ENCODE assay signal across 18 cellular contexts in genomic region chr6:149127212-149127611, GRCh38.
A peak's percentile ranks its signal among the peaks of the same experiment; 100 is the strongest.
DNase-seq lines count a peak whose midpoint lies in the region; ATAC-seq, FAIRE-seq and TF ChIP-seq lines count a peak whose summit lies in the region.
"Had no signal": no experiment of that assay in that cellular context is flagged by ENCODE, and none has a peak within 500 bp of the region (broad histone marks: within the 10 kb centered on the region; RNA-seq: fewer than 3 reads in every experiment).

No MANE protein-coding gene starts in this region.

- TF ChIP-seq CTCF in HepG2 (CRISPR knock-in tag; IDR thresholded peaks at IDR 0.05) (no peak), right lobe of liver (IDR thresholded peaks at IDR 0.05) (no peak), RWPE1 (conservative IDR thresholded peaks at IDR 0.05; ENCODE audit: low read depth) (no peak), epithelial cell of esophagus (IDR thresholded peaks at IDR 0.05; ENCODE audit: insufficient read depth, low read depth, low read length, missing control alignments) (no peak), heart right ventricle (IDR thresholded peaks at IDR 0.05) (no peak), heart left ventricle (IDR thresholded peaks at IDR 0.05) (no peak)

- no peaks in the 10 kb centered on the region for H3K4me1 ChIP-seq in HepG2 (ENCODE audit: insufficient read depth, low read length)
- peaks cover 0 to 11% (median 0%) of the 10 kb centered on the region in 4 donors for H3K4me1 ChIP-seq in right lobe of liver
- H3K4me1 ChIP-seq in heart right ventricle, result peaks cover 0 to 11% (median 3%) of the 10 kb centered on the region in 9 donors
- peaks cover 0 to 14% (median 0%) of the 10 kb centered on the region in 12 donors for H3K4me1 ChIP-seq in heart left ventricle
- H3K4me1 ChIP-seq: colonic mucosa, gastroesophageal sphincter had no signal

- H3K36me3 ChIP-seq in HepG2 (replicated peaks in 1 of 2; ENCODE audit: control insufficient read depth in 1 of 2, insufficient read depth in 2 of 2, low read length in 2 of 2) (no peaks in the 10 kb centered on the region), right lobe of liver (no peaks in the 10 kb centered on the region), heart right ventricle (no peaks in the 10 kb centered on the region), H7 (replicated peaks; ENCODE audit: control insufficient read depth, insufficient read depth, low read length) (no peaks in the 10 kb centered on the region), heart left ventricle (no peaks in the 10 kb centered on the region)
- H3K36me3 ChIP-seq: colonic mucosa, gastroesophageal sphincter had no signal

- intact Hi-C loops in HepG2 (cut with micrococcal nuclease; ENCODE audit: unreplicated experiment), result no loop called here
- intact Hi-C loops in right lobe of liver (cut with DNase I), result no loop called here
- intact Hi-C loops in heart right ventricle (cut with DNase I), result no loop called here
- intact Hi-C loops in heart left ventricle (cut with DNase I), result no loop called here

- H3K9me3 ChIP-seq in HepG2 (ENCODE audit: low read length), result no peaks in the 10 kb centered on the region
- no peaks in the 10 kb centered on the region for H3K9me3 ChIP-seq in right lobe of liver
- H3K9me3 ChIP-seq in heart right ventricle, result peaks cover 0 to 1% (median 0%) of the 10 kb centered on the region in 11 donors
- H3K9me3 ChIP-seq in heart left ventricle, result no peaks in the 10 kb centered on the region
- H3K9me3 ChIP-seq: colonic mucosa, gastroesophageal sphincter had no signal

- no peak overlapping the region for H2AFZ ChIP-seq in HepG2 (ENCODE audit: low read length)

- FAIRE-seq in HepG2 (lab: Jason Lieb, UNC), result no peak
- FAIRE-seq: kidney had no signal

- H3K9ac ChIP-seq in HepG2 (ENCODE audit: insufficient read depth, low read depth, low read length), result no peak overlapping the region

- TF ChIP-seq RAD21 in HepG2 (CRISPR knock-in tag; IDR thresholded peaks at IDR 0.05), result no peak

- in situ Hi-C loops in HepG2 (cut with HindIII; ENCODE audit: extremely low pct_ligation_motif_present, low pct_unique_long_range_greater_than_20kb), result no loop called here

- CTCF ChIA-PET in HepG2 (lab: Yijun Ruan, JAX; ENCODE audit: low intra/inter-chr PET ratio, low total read pairs) (no interaction called here), RWPE1 (lab: Yijun Ruan, JAX) (no interaction called here)

- no peak for ATAC-seq in HepG2
- no peak for ATAC-seq in right lobe of liver
- ATAC-seq in heart right ventricle, result no peak
- no peak for ATAC-seq in heart left ventricle
- ATAC-seq in HG03025 (IDR thresholded peaks at IDR 0.05; ENCODE audit: low FRiP score, unreplicated experiment), result no peak
- ATAC-seq: activated CD4-positive, CD25-positive, alpha-beta regulatory T cell treated with anti-CD3 and anti-CD28 coated beads, Interleukin-2, amount 50 U/mL, for 24 hours; gastroesophageal sphincter; stimulated activated naive CD8-positive, alpha-beta T cell treated with anti-CD3 and anti-CD28 coated beads, Interleukin-15, Interleukin-2, amounts not matched to agents 100 U/mL and 50 U/mL, for 24 hours had no signal

- no peak for TF ChIP-seq EP300 in HepG2 (IDR thresholded peaks at IDR 0.05; ENCODE audit: low read depth in 2 of 2, low read length in 2 of 2)
- no peak for TF ChIP-seq EP300 in HepG2 (CRISPR knock-in tag; IDR thresholded peaks at IDR 0.05; ENCODE audit: borderline replicate concordance)

- H3K4me2 ChIP-seq in HepG2 (ENCODE audit: low read depth, low read length), result no peak overlapping the region

- H3K27me3 ChIP-seq in HepG2 (ENCODE audit: control insufficient read depth in 1 of 2, insufficient read depth in 2 of 2, low read length in 2 of 2) (peaks cover 2 to 18% of the 10 kb centered on the region in 2 experiments; a peak in 3 of 5 replicates), right lobe of liver (no peaks in the 10 kb centered on the region), heart right ventricle (peaks cover 0 to 8% (median 0%) of the 10 kb centered on the region in 7 donors), H7 (ENCODE audit: control insufficient read depth, insufficient read depth, low read length) (no peaks in the 10 kb centered on the region), heart left ventricle (no peaks in the 10 kb centered on the region)
- H3K27me3 ChIP-seq: colonic mucosa, gastroesophageal sphincter had no signal

- H3K27ac ChIP-seq in HepG2 (ENCODE audit: extremely low read length, insufficient read depth, low read length) (no peak overlapping the region), right lobe of liver (no peak overlapping the region), RWPE1 (peak overlapping the region; percentile 74), heart right ventricle (no peak overlapping the region), heart left ventricle (no peak overlapping the region)
- H3K27ac ChIP-seq: colonic mucosa, gastroesophageal sphincter, SK-N-MC had no signal

- no peak for TF ChIP-seq POLR2A in HepG2 (IDR thresholded peaks at IDR 0.05; ENCODE audit: insufficient read depth in 1 of 2, low read depth in 2 of 2, low read length in 2 of 2)
- TF ChIP-seq POLR2A in right lobe of liver (IDR thresholded peaks at IDR 0.05), result no peak
- no peak for TF ChIP-seq POLR2A in heart left ventricle (IDR thresholded peaks at IDR 0.05)

- H3K4me3 ChIP-seq in HepG2 (replicated peaks in 1 of 3; ENCODE audit: insufficient read depth in 1 of 3, low read depth in 2 of 3, low read length in 3 of 3) (no peak overlapping the region), right lobe of liver (no peak overlapping the region), epithelial cell of esophagus (ENCODE audit: low read length) (no peak overlapping the region), heart right ventricle (no peak overlapping the region), H7 (ENCODE audit: insufficient read depth, low read depth, low read length) (no peak overlapping the region), heart left ventricle (no peak overlapping the region)
- H3K4me3 ChIP-seq: colonic mucosa, gastroesophageal sphincter, SK-N-MC had no signal

- DNase-seq in HepG2 (ENCODE audit: low spot score), result no peak
- no peak for DNase-seq in right lobe of liver
- DNase-seq in RWPE1 (ENCODE audit: low spot score), result no peak
- peak; percentile 20 for DNase-seq in epithelial cell of esophagus (ENCODE audit: low read depth)
- no peak for DNase-seq in heart right ventricle
- no peak for DNase-seq in H7
- DNase-seq in heart left ventricle, result no peak
- DNase-seq: activated gamma-delta T cell; colonic mucosa; Karpas-422; kidney; NCI-H2081; stimulated activated CD4-positive, alpha-beta T cell treated with anti-CD3 and anti-CD28 coated beads, Interleukin-4, amount 100 ng/mL, for 24 hours; stimulated activated naive CD8-positive, alpha-beta T cell treated with anti-CD3 and anti-CD28 coated beads, Interleukin-15, Interleukin-2, amounts not matched to agents 100 U/mL and 50 U/mL, for 24 hours had no signal

- WGBS in HepG2 (ENCODE audit: low lambda C conversion rate), result 0% methylated on average over 1 of the region's 1 CpG
- whole genome bisulfite sequencing in right lobe of liver (ENCODE audit: insufficient coverage, low coverage, low lambda C conversion rate, missing lambda C conversion rate), result 100% methylated on average over 1 of the region's 1 CpG
- WGBS in heart right ventricle, 2 donors, result 89 to 91% methylated on average over 1 of the region's 1 CpG
- 82 to 100% (median 93%) methylated on average over 1 of the region's 1 CpG for WGBS in heart left ventricle, 4 donors

- H3K79me2 ChIP-seq in HepG2 (ENCODE audit: insufficient read depth, low read length), result no peaks in the 10 kb centered on the region

- no peaks in the 10 kb centered on the region for H4K20me1 ChIP-seq in HepG2 (ENCODE audit: insufficient read depth, low read length)

- POLR2A ChIA-PET in HepG2 (lab: Yijun Ruan, JAX) (no interaction called here), RWPE1 (lab: Yijun Ruan, JAX; ENCODE audit: low non-redundant PET) (no interaction called here)

- no TSS peak for BruUV-seq in HepG2 (replicated peaks; lab: Mats Ljungman, UMichigan)

TF ChIP-seq in HepG2, 621 proteins besides CTCF, POLR2A, EP300 and RAD21:
- TF ChIP-seq ISL2 (CRISPR knock-in tag; IDR thresholded peaks at IDR 0.05) (no peak), ZNF709 (CRISPR knock-in tag; IDR thresholded peaks at IDR 0.05) (no peak), NFE2L2 (IDR thresholded peaks at IDR 0.05; ENCODE audit: low read length) (peak; percentile 78), ASH2L (IDR thresholded peaks at IDR 0.05; ENCODE audit: insufficient read length, low read depth, low read length) (no peak), MAFK (conservative IDR thresholded peaks at IDR 0.05 in 1 of 2, IDR thresholded peaks at IDR 0.05 in 1 of 2; ENCODE audit: low read length in 2 of 2) (0 out of 4 replicates have a peak, but pooled peaks of 1 of the 2 experiments have one; percentile 28)
